ENCODE assay signal across 12 cellular contexts in the genomic region with DNA sequence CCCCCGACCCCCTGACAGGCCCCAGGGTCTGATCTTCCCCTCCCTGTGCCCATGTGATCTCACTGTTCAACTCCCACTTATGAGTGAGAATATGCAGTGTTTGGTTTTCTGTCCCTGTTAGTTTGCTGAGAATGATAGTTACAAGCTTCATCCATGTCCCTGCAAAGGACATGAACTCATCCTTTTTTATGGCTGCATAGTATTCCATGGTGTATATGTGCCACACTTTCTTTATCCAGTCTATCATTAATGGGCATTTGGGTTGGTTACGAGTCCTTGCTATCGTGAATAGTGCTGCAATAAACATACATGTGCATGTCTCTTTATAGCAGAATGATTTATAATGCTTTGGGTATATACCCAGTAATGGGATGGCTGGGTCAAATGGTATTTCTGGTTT. TPM values are rescaled to one million over a fixed set of nuclear protein-coding genes. Genes with fewer than 3 reads are reported as not detected.
"Had no signal": no experiment of that assay in that cellular context is flagged by ENCODE, and none has a peak within 500 bp of the region (broad histone marks: within the 10 kb centered on the region; RNA-seq: fewer than 3 reads in every experiment).

No MANE protein-coding gene starts in this region.

RNA-seq across cellular contexts. Expression of a gene that starts 41.7 kb away (rescaled TPM):
- total RNA-seq: OCI-LY7, PC-3, PC-9, Peyer's patch, Right ventricle myocardium inferior, Right ventricle myocardium superior, RPMI7951, SJCRH30, SJSA1, SK-MEL-5, T-cell had no signal
- polyA plus RNA-seq: SK-N-SH had no signal

RNA-seq across cellular contexts. Expression of a gene that starts 58.2 kb away (rescaled TPM):
- total RNA-seq: OCI-LY7, PC-9, RPMI7951, T-cell had no signal
